In genomic region chr21:39307466-39307865, GRCh38 we compare ENCODE assay signal across 19 cellular contexts.
"Had no signal": no experiment of that assay in that cellular context is flagged by ENCODE, and none has a peak within 500 bp of the region (broad histone marks: within the 10 kb centered on the region; RNA-seq: fewer than 3 reads in every experiment).

No MANE protein-coding gene starts in this region.

- H3K4me1 ChIP-seq: foreskin keratinocyte had no signal

- H3K4me3 Mint-ChIP-seq: activated T-helper 1 cell treated with anti-CD3 and anti-CD28 coated beads, Interleukin-12 subunit alpha, Interleukin-12 subunit beta, Interleukin-2, Interleukin-4 antibody, amounts not matched to agents 30 ng/mL and 10 ng/mL and 1 ng/mL, durations not matched to agents 14 hours and 24 hours and 36 hours had no signal

- H3K27ac Mint-ChIP-seq: activated T-helper 1 cell treated with anti-CD3 and anti-CD28 coated beads, Interleukin-12 subunit alpha, Interleukin-12 subunit beta, Interleukin-2, Interleukin-4 antibody, amounts not matched to agents 30 ng/mL and 10 ng/mL and 1 ng/mL, durations not matched to agents 14 hours and 24 hours and 36 hours had no signal

- H3K27me3 Mint-ChIP-seq: brain; naive thymus-derived CD8-positive, alpha-beta T cell had no signal

- H3K36me3 ChIP-seq: ovary, prostate gland had no signal

- H3K9me3 Mint-ChIP-seq: activated T-helper 1 cell treated with anti-CD3 and anti-CD28 coated beads, Interleukin-12 subunit alpha, Interleukin-12 subunit beta, Interleukin-2, Interleukin-4 antibody, amounts not matched to agents 30 ng/mL and 10 ng/mL and 1 ng/mL, durations not matched to agents 14 hours and 24 hours and 36 hours had no signal

- H3K9me3 ChIP-seq: left ventricle myocardium inferior, ovary, prostate gland, right atrium auricular region, spleen, upper lobe of left lung had no signal

- H3K4me3 ChIP-seq: left ventricle myocardium inferior, ovary, prostate gland, right atrium auricular region, spleen, upper lobe of left lung had no signal

- H3K27ac ChIP-seq: foreskin keratinocyte, left ventricle myocardium inferior, ovary, prostate gland, right atrium auricular region, spleen, upper lobe of left lung had no signal

- DNase-seq: activated CD8-positive, alpha-beta memory T cell treated with anti-CD3 and anti-CD28 coated beads, Interleukin-2, amount 50 U/mL, for 48 hours; activated gamma-delta T cell; activated naive CD4-positive, alpha-beta T cell treated with anti-CD3 and anti-CD28 coated beads, Interleukin-2, amount 50 U/mL, for 16 hours; aorta; effector memory CD4-positive, alpha-beta T cell; foreskin keratinocyte; kidney glomerular epithelial cell; left ventricle myocardium inferior; naive thymus-derived CD8-positive, alpha-beta T cell; ovary; spleen; stimulated activated CD4-positive, alpha-beta T cell treated with anti-CD3 and anti-CD28 coated beads, Interleukin-4, amount 100 ng/mL, for 1 hour; stimulated activated naive CD4-positive, alpha-beta T cell; T-helper 9 cell; upper lobe of left lung had no signal

- ATAC-seq: foreskin keratinocyte; naive thymus-derived CD8-positive, alpha-beta T cell had no signal

- H3K27me3 ChIP-seq: foreskin keratinocyte, ovary, right atrium auricular region, spleen, upper lobe of left lung had no signal
